18 cellular contexts compared by ENCODE assay signal in genomic region chr12:109617496-109617895, GRCh38. TPM values are rescaled to one million over a fixed set of nuclear protein-coding genes. Genes with fewer than 3 reads are reported as not detected.
DNase-seq lines count a peak whose midpoint lies in the region; TF ChIP-seq lines count a peak whose summit lies in the region.
"Had no signal": no experiment of that assay in that cellular context is flagged by ENCODE, and none has a peak within 500 bp of the region (broad histone marks: within the 10 kb centered on the region; RNA-seq: fewer than 3 reads in every experiment).

No MANE protein-coding gene starts in this region.

- TF ChIP-seq POLR2A in suprapubic skin (IDR thresholded peaks at IDR 0.05) (no peak), tibial nerve (IDR thresholded peaks at IDR 0.05) (no peak)

- H3K4me1 ChIP-seq in suprapubic skin (peaks cover 19% of the 10 kb centered on the region), tibial nerve (peaks cover 0 to 19% (median 6%) of the 10 kb centered on the region in 4 donors)

- peak; percentile 93 for DNase-seq in Ammon's horn (ENCODE audit: low spot score)
- peak; percentile 66 for DNase-seq in occipital lobe (lab: John Stamatoyannopoulos, UW)
- DNase-seq in NCI-H510A treated with DMSO at 0.1 percent for 48 hours (lab: John Stamatoyannopoulos, UW) = no peak
- DNase-seq in suprapubic skin (ENCODE audit: low spot score in 2 of 2) = no peak
- no peak for DNase-seq in tibial nerve (ENCODE audit: low spot score in 2 of 2)
- DNase-seq in SHP77 treated with DMSO at 0.1 percent for 48 hours (lab: John Stamatoyannopoulos, UW) = no peak
- DNase-seq: AML-193, COR-L47, GM23248, HCEC 1CT, MM.1S, NCI-H1092, NCI-H1436 treated with DMSO at 0.1 percent for 48 hours, NCI-H2029, NCI-H2171 had no signal

- no peaks in the 10 kb centered on the region for H3K36me3 ChIP-seq in suprapubic skin
- no peaks in the 10 kb centered on the region for H3K36me3 ChIP-seq in tibial nerve

- H3K4me3 ChIP-seq in suprapubic skin = no peak overlapping the region
- no peak overlapping the region for H3K4me3 ChIP-seq in tibial nerve
- H3K4me3 ChIP-seq: GM23248 had no signal

- TF ChIP-seq EP300 in suprapubic skin (IDR thresholded peaks at IDR 0.05) (no peak), tibial nerve (IDR thresholded peaks at IDR 0.05) (no peak)

- H3K27ac ChIP-seq in cingulate gyrus (ENCODE audit: low read depth, low read length) (peak overlapping the region; percentile 96), layer of hippocampus (ENCODE audit: low read depth, low read length) (peak overlapping the region; percentile 95), suprapubic skin (no peak overlapping the region), tibial nerve (no peak overlapping the region)
- H3K27ac ChIP-seq: 22Rv1, GM23248 had no signal

- 69% methylated on average over 9 of the region's 10 CpGs for WGBS in suprapubic skin
- WGBS in tibial nerve, 2 donors = 39 to 57% methylated on average over 10 of the region's 10 CpGs

- H3K27me3 ChIP-seq in layer of hippocampus (ENCODE audit: control insufficient read depth, insufficient read depth, low read length) (peaks cover 2% of the 10 kb centered on the region), suprapubic skin (peaks cover 36% of the 10 kb centered on the region), tibial nerve (peaks cover 0 to 35% of the 10 kb centered on the region in 2 donors)

- TF ChIP-seq CTCF in suprapubic skin (IDR thresholded peaks at IDR 0.05) (no peak), tibial nerve (IDR thresholded peaks at IDR 0.05) (no peak)

- H3K9me3 ChIP-seq in suprapubic skin (no peaks in the 10 kb centered on the region), tibial nerve (no peaks in the 10 kb centered on the region)

RNA-seq across cellular contexts. Expression of gene MVK, which starts 43.9 kb away (rescaled TPM):
- total RNA-seq in occipital lobe = 18.6 TPM
- total RNA-seq in suprapubic skin = 10 to 100 TPM; 30.1 to 62.1 (median 37.2) TPM
- total RNA-seq in tibial nerve = 10 to 100 TPM; 20.9 to 52.0 (median 30.5) TPM

RNA-seq across cellular contexts. Expression of gene MMAB, which starts 44.2 kb away (rescaled TPM):
- total RNA-seq in occipital lobe (10.8 TPM), suprapubic skin (10 to 100 TPM; 17.1 to 37.2 (median 24.5) TPM), tibial nerve (10 to 100 TPM; 27.3 to 80.4 (median 30.9) TPM)

Comparison
In these comparisons a context has a peak if more than half of its experiments do, and no peak if none do; other contexts are left out.
1. DNase-seq: peak in Ammon's horn (single experiment) and occipital lobe (single experiment); none in NCI-H510A treated with DMSO at 0.1 percent for 48 hours (single experiment), suprapubic skin (0 of 2), tibial nerve (0 of 2) and SHP77 treated with DMSO at 0.1 percent for 48 hours (single experiment).
2. H3K27ac ChIP-seq: peak in cingulate gyrus (single experiment) and layer of hippocampus (single experiment); none in suprapubic skin (single experiment) and tibial nerve (0 of 4).